11 cellular contexts compared by ENCODE assay signal in the genomic region with DNA sequence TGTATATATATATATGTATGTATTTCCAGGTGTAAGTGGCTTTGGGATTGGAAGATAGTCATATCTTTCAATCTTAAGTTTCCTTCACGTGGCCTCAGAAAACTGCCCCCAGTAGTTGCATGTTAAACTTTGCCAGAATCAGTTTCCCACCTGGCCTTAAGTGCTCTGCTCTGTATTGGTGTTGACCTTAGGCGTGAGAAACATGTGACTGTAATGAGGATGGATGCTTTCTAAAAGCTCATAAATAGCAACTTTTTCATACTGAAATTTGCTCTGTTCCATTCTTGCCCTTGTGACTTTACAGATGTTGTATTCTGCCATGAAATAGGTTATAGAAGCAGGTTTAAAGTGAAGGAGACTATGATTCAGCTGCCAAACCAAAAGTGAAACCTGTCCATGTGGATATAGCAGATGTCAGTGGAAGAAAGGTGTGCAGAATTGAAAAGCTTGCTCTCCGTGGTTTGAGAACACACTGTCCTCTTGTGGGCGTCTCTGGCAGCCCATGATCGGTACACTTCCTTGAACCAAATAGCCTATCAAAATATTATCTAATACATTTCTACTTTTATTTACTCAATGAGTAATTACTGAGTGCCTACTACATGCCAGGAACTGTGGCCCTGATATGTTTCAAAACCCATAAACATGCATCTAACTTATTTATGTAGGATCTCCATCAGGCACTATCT. TPM values are rescaled to one million over a fixed set of nuclear protein-coding genes. Genes with fewer than 3 reads are reported as not detected.
DNase-seq lines count a peak whose midpoint lies in the region; ATAC-seq and TF ChIP-seq lines count a peak whose summit lies in the region.
"Had no signal": no experiment of that assay in that cellular context is flagged by ENCODE, and none has a peak within 500 bp of the region (broad histone marks: within the 10 kb centered on the region; RNA-seq: fewer than 3 reads in every experiment).

No MANE protein-coding gene starts in this region.

- H3K27ac Mint-ChIP-seq in activated CD4-positive, alpha-beta T cell treated with anti-CD3 and anti-CD28 coated beads, Interleukin-2, amount 10 ng/mL, durations not matched to agents 7 days and 5 days: peak overlapping the region; percentile 16

- H3K9me3 ChIP-seq in Loucy (ENCODE audit: insufficient read depth, low read depth, low read length) (no peaks in the 10 kb centered on the region), WERI-Rb-1 (ENCODE audit: severe bottlenecking) (no peaks in the 10 kb centered on the region)
- H3K9me3 ChIP-seq: gastroesophageal sphincter had no signal

- peak; percentile 21 for DNase-seq in activated CD4-positive, alpha-beta T cell treated with anti-CD3 and anti-CD28 coated beads, Interleukin-2, amount 10 ng/mL, durations not matched to agents 7 days and 5 days
- no peak for DNase-seq in activated CD4-positive, alpha-beta T cell treated with anti-CD3 and anti-CD28 coated beads for 4 hours
- DNase-seq in choroid plexus epithelial cell (ENCODE audit: low read depth): peak; percentile 66
- DNase-seq in stimulated activated naive CD8-positive, alpha-beta T cell treated with anti-CD3 and anti-CD28 coated beads, Interleukin-15, Interleukin-2, amounts not matched to agents 100 U/mL and 50 U/mL, for 24 hours: no peak
- DNase-seq in NCI-H1092 (lab: John Stamatoyannopoulos, UW): no peak
- no peak for DNase-seq in NCI-H345 (lab: John Stamatoyannopoulos, UW)
- no peak for DNase-seq in WERI-Rb-1
- DNase-seq: AML-193, NCI-H187 treated with DMSO at 0.1 percent for 48 hours had no signal

- no peaks in the 10 kb centered on the region for H3K9me2 ChIP-seq in Loucy (replicated peaks; ENCODE audit: low read depth, low read length)

- no peak overlapping the region for H3K9ac ChIP-seq in Loucy (ENCODE audit: low read depth, low read length, poor library complexity, severe bottlenecking)

- H3F3A ChIP-seq in Loucy (ENCODE audit: low read depth): peaks cover 11% of the 10 kb centered on the region; the same call in 1 of the 2 replicates

- H3K36me3 Mint-ChIP-seq in activated CD4-positive, alpha-beta T cell treated with anti-CD3 and anti-CD28 coated beads, Interleukin-2, amount 10 ng/mL, durations not matched to agents 7 days and 5 days (ENCODE audit: low read depth): peaks cover 35% of the 10 kb centered on the region

- H3K27me3 ChIP-seq in Loucy (ENCODE audit: insufficient read depth, low read length, poor library complexity, severe bottlenecking): no peaks in the 10 kb centered on the region
- H3K27me3 ChIP-seq in WERI-Rb-1 (ENCODE audit: insufficient read depth, low read depth, severe bottlenecking): no peaks in the 10 kb centered on the region
- H3K27me3 ChIP-seq: gastroesophageal sphincter had no signal

- no peak overlapping the region for H3K4me3 Mint-ChIP-seq in activated CD4-positive, alpha-beta T cell treated with anti-CD3 and anti-CD28 coated beads, Interleukin-2, amount 10 ng/mL, durations not matched to agents 7 days and 5 days

- no peaks in the 10 kb centered on the region for H3K79me2 ChIP-seq in Loucy (ENCODE audit: insufficient read depth, low read length)

- H2AFZ ChIP-seq in Loucy (ENCODE audit: low read length): no peak overlapping the region

- POLR2A ChIA-PET in activated CD4-positive, alpha-beta T cell treated with anti-CD3 and anti-CD28 coated beads, Interleukin-2, amount 10 ng/mL, durations not matched to agents 7 days and 5 days (lab: Charles Lee): no interaction called here

- peak overlapping the region; percentile 36 for H3K4me2 ChIP-seq in Loucy (ENCODE audit: low read depth, low read length, poor library complexity, severe bottlenecking)

- peaks cover 18% of the 10 kb centered on the region for H3K4me1 Mint-ChIP-seq in activated CD4-positive, alpha-beta T cell treated with anti-CD3 and anti-CD28 coated beads, Interleukin-2, amount 10 ng/mL, durations not matched to agents 7 days and 5 days

- peaks cover 23% of the 10 kb centered on the region for H3K4me1 ChIP-seq in Loucy (ENCODE audit: insufficient read depth, low read length, poor library complexity, severe bottlenecking)

- TF ChIP-seq CTCF in Loucy (conservative IDR thresholded peaks at IDR 0.05; ENCODE audit: low read length): peak; percentile 49
- peak; percentile 63 for TF ChIP-seq CTCF in choroid plexus epithelial cell (conservative IDR thresholded peaks at IDR 0.05; ENCODE audit: low read depth, low read length)
- TF ChIP-seq CTCF in WERI-Rb-1 (IDR thresholded peaks at IDR 0.05; ENCODE audit: low read depth, low read length): no peak

- H3K27me3 Mint-ChIP-seq in activated CD4-positive, alpha-beta T cell treated with anti-CD3 and anti-CD28 coated beads, Interleukin-2, amount 10 ng/mL, durations not matched to agents 7 days and 5 days: no peaks in the 10 kb centered on the region

- H3K4me3 ChIP-seq in Loucy (ENCODE audit: low read length, poor library complexity, severe bottlenecking) (peak overlapping the region; percentile 8), choroid plexus epithelial cell (ENCODE audit: low read depth, low read length) (no peak overlapping the region), WERI-Rb-1 (ENCODE audit: low read depth, low read length) (no peak overlapping the region)
- H3K4me3 ChIP-seq: gastroesophageal sphincter had no signal

- no peaks in the 10 kb centered on the region for H4K20me1 ChIP-seq in Loucy (ENCODE audit: insufficient read depth, low read length, poor library complexity, severe bottlenecking)

- CTCF ChIA-PET in activated CD4-positive, alpha-beta T cell treated with anti-CD3 and anti-CD28 coated beads, Interleukin-2, amount 10 ng/mL, durations not matched to agents 7 days and 5 days (lab: Charles Lee): interaction anchor here (1.1 to 1.6 kb wide), 2 partner anchors 9 to 10 kb away, joined by 3 read pairs; no protein-coding TSS in a partner anchor

- peak; percentile 67 for ATAC-seq in stimulated activated naive CD8-positive, alpha-beta T cell treated with anti-CD3 and anti-CD28 coated beads, Interleukin-15, Interleukin-2, amounts not matched to agents 100 U/mL and 50 U/mL, for 24 hours
- ATAC-seq: gastroesophageal sphincter had no signal

- H3K9me3 Mint-ChIP-seq in activated CD4-positive, alpha-beta T cell treated with anti-CD3 and anti-CD28 coated beads, Interleukin-2, amount 10 ng/mL, durations not matched to agents 7 days and 5 days: no peaks in the 10 kb centered on the region

- H3K36me3 ChIP-seq in Loucy (ENCODE audit: insufficient read depth, low read length): no peaks in the 10 kb centered on the region
- no peaks in the 10 kb centered on the region for H3K36me3 ChIP-seq in WERI-Rb-1
- H3K36me3 ChIP-seq: gastroesophageal sphincter had no signal

- no peak overlapping the region for H3K27ac ChIP-seq in WERI-Rb-1
- H3K27ac ChIP-seq: gastroesophageal sphincter had no signal

RNA-seq across cellular contexts. Expression of gene SCG5, which starts 15.8 kb away (rescaled TPM):
- total RNA-seq in activated CD4-positive, alpha-beta T cell treated with anti-CD3 and anti-CD28 coated beads, Interleukin-2, amount 10 ng/mL, durations not matched to agents 7 days and 5 days: 1 to 10 TPM; 2.5 to 3.7 TPM

RNA-seq across cellular contexts. Expression of gene ARHGAP11A, which starts 42.0 kb away (rescaled TPM):
- 100 to 1,000 TPM; 148 to 160 TPM for total RNA-seq in activated CD4-positive, alpha-beta T cell treated with anti-CD3 and anti-CD28 coated beads, Interleukin-2, amount 10 ng/mL, durations not matched to agents 7 days and 5 days

Comparison
In these comparisons a context has a peak if more than half of its experiments do, and no peak if none do; other contexts are left out.
1. DNase-seq: peak in activated CD4-positive, alpha-beta T cell treated with anti-CD3 and anti-CD28 coated beads, Interleukin-2, amount 10 ng/mL, durations not matched to agents 7 days and 5 days (single experiment) and choroid plexus epithelial cell (single experiment); none in activated CD4-positive, alpha-beta T cell treated with anti-CD3 and anti-CD28 coated beads for 4 hours (0 of 2), stimulated activated naive CD8-positive, alpha-beta T cell treated with anti-CD3 and anti-CD28 coated beads, Interleukin-15, Interleukin-2, amounts not matched to agents 100 U/mL and 50 U/mL, for 24 hours (single experiment), NCI-H1092 (single experiment), NCI-H345 (single experiment) and WERI-Rb-1 (single experiment).